ENCODE assay signal across 22 cellular contexts in the genomic region with DNA sequence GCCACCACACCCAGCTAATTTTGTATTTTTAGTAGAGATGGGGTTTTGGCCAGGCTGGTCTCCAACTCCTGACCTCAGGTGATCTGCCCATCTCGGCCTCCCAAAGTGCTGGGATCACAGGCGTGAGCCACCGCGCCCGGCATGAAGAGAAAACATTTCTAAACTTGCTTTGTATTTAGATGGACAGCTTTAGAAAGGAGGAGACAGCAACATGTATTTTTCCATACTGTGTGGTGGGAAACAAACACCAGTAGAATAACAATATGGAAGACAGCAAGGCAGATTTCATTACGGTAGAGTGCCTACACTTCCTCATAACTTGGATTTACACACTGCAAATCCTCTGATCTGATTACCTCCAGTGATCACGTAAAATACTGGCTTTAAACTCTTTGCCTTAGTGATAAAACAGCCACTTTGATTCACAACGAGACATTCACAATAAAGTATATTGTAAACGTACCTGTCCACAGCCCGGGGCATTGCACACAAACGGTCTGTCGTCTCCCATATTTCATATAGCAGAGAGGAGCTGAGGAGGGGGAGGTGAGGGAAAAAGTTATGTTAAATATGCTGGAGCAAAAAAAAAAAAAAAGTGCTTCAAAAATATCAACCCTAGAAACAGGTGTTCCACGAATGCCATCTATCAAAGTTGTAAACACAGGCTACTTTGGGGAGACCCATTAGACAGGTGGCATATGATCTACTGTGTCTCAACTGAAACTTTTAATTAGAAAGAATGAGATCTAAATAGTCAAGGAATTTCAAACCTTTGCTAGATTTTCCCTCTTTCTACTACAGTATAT. TPM values are rescaled to one million over a fixed set of nuclear protein-coding genes. Genes with fewer than 3 reads are reported as not detected.
DNase-seq lines count a peak whose midpoint lies in the region; ATAC-seq, FAIRE-seq and TF ChIP-seq lines count a peak whose summit lies in the region.
"Had no signal": no experiment of that assay in that cellular context is flagged by ENCODE, and none has a peak within 500 bp of the region (broad histone marks: within the 10 kb centered on the region; RNA-seq: fewer than 3 reads in every experiment).

No MANE protein-coding gene starts in this region.

- TF ChIP-seq POLR2A in endothelial cell of umbilical vein (IDR thresholded peaks at IDR 0.05; ENCODE audit: low read depth, low read length) = no peak

- peaks cover 0 to 16% (median 11%) of the 10 kb centered on the region in 11 experiments; a peak in 11 of 22 replicates for H3K9me3 ChIP-seq in BLaER1 treated with 17β-estradiol and CSF1 and Interleukin-3, amounts not matched to agents 10 nM and 100 nM (replicated peaks in 1 of 11)
- no peaks in the 10 kb centered on the region for H3K9me3 ChIP-seq in endothelial cell of umbilical vein (replicated peaks; ENCODE audit: control insufficient read depth, insufficient read depth, low read length)
- H3K9me3 ChIP-seq: gastrocnemius medialis, ovary had no signal

- peaks cover 0 to 52% (median 0%) of the 10 kb centered on the region in 11 experiments; a peak in 5 of 22 replicates for H4K20me1 ChIP-seq in BLaER1 treated with 17β-estradiol and CSF1 and Interleukin-3, amounts not matched to agents 10 nM and 100 nM
- H4K20me1 ChIP-seq in endothelial cell of umbilical vein (replicated peaks; ENCODE audit: control insufficient read depth, extremely low read depth, insufficient read depth, low read length) = no peaks in the 10 kb centered on the region

- H3K9ac ChIP-seq in BLaER1 treated with 17β-estradiol and CSF1 and Interleukin-3, amounts not matched to agents 10 nM and 100 nM = no peak overlapping the region
- no peak overlapping the region for H3K9ac ChIP-seq in endothelial cell of umbilical vein (replicated peaks; ENCODE audit: extremely low read depth, insufficient read depth, low read length)

- CTCF ChIA-PET in endothelial cell of umbilical vein (lab: Charles Lee) = interaction anchor here (0.9 to 1.6 kb wide), 5 partner anchors 16 to 75 kb away, joined by 3 to 9 read pairs (median 4); a partner anchor contains a TSS

- H3K4me3 Mint-ChIP-seq in nephron progenitor cell = peak overlapping the region; percentile 48
- H3K4me3 Mint-ChIP-seq: activated CD4-positive, alpha-beta T cell treated with anti-CD3 and anti-CD28 coated beads, Interleukin-2, amount 10 ng/mL, durations not matched to agents 7 days and 5 days; activated naive CD8-positive, alpha-beta T cell treated with anti-CD3 and anti-CD28 coated beads, Interleukin-2, amount 10 ng/mL, durations not matched to agents 7 days and 5 days; activated T-cell treated with anti-CD3 and anti-CD28 coated beads, Interleukin-2, amount 50 U/mL, for 24 hours had no signal

- peak; percentile 80 for DNase-seq in NCI-H774 (lab: John Stamatoyannopoulos, UW)
- DNase-seq in endothelial cell of umbilical vein (ENCODE audit: low read depth, low spot score) = no peak
- no peak for DNase-seq in nephron progenitor cell
- DNase-seq in AG20443 (ENCODE audit: low spot score) = no peak
- no peak for DNase-seq in activated CD4-positive, CD25-positive, alpha-beta regulatory T cell (lab: John Stamatoyannopoulos, UW)
- no peak for DNase-seq in stimulated activated CD4-positive, alpha-beta T cell treated with anti-CD3 and anti-CD28 coated beads, Interleukin-12 subunit alpha, Interleukin-12 subunit beta, amount 100 ng/mL, for 4 hours
- DNase-seq: activated CD4-positive, alpha-beta T cell treated with anti-CD3 and anti-CD28 coated beads, Interleukin-2, amount 10 ng/mL, durations not matched to agents 7 days and 5 days; activated naive CD8-positive, alpha-beta T cell treated with anti-CD3 and anti-CD28 coated beads, Interleukin-2, amount 10 ng/mL, durations not matched to agents 7 days and 5 days; activated T-cell treated with anti-CD3 and anti-CD28 coated beads, Interleukin-2, amount 50 U/mL, for 24 hours; gastrocnemius medialis; GF-D8; NCI-H1105; NCI-H226; stimulated activated naive CD4-positive, alpha-beta T cell; T1000 had no signal

- H2AFZ ChIP-seq in endothelial cell of umbilical vein (ENCODE audit: low read depth, low read length) = no peak overlapping the region

- peaks cover 2% of the 10 kb centered on the region for H3K9me1 ChIP-seq in endothelial cell of umbilical vein (replicated peaks; ENCODE audit: control insufficient read depth, extremely low read depth, insufficient read depth, low read length)

- peaks cover 39% of the 10 kb centered on the region for H3K36me3 Mint-ChIP-seq in nephron progenitor cell (ENCODE audit: low read depth)

- peaks cover 42% of the 10 kb centered on the region for H3K79me2 ChIP-seq in endothelial cell of umbilical vein (ENCODE audit: control insufficient read depth, insufficient read depth, low read length)

- peak overlapping the region; percentile 93 for H3K27ac Mint-ChIP-seq in nephron progenitor cell
- H3K27ac Mint-ChIP-seq: activated CD4-positive, alpha-beta T cell treated with anti-CD3 and anti-CD28 coated beads, Interleukin-2, amount 10 ng/mL, durations not matched to agents 7 days and 5 days; activated naive CD8-positive, alpha-beta T cell treated with anti-CD3 and anti-CD28 coated beads, Interleukin-2, amount 10 ng/mL, durations not matched to agents 7 days and 5 days; activated T-cell treated with anti-CD3 and anti-CD28 coated beads, Interleukin-2, amount 50 U/mL, for 24 hours had no signal

- H3K27me3 ChIP-seq in BLaER1 treated with 17β-estradiol and CSF1 and Interleukin-3, amounts not matched to agents 10 nM and 100 nM = no peaks in the 10 kb centered on the region
- H3K27me3 ChIP-seq in endothelial cell of umbilical vein (ENCODE audit: control insufficient read depth in 2 of 2, insufficient read depth in 2 of 2, low read length in 2 of 2) = no peaks in the 10 kb centered on the region
- H3K27me3 ChIP-seq: cardiac muscle cell, gastrocnemius medialis, ovary had no signal

- H3K4me1 Mint-ChIP-seq in nephron progenitor cell = peaks cover 56% of the 10 kb centered on the region

- H3K36me3 ChIP-seq in BLaER1 treated with 17β-estradiol and CSF1 and Interleukin-3, amounts not matched to agents 10 nM and 100 nM = peaks cover 10 to 38% (median 33%) of the 10 kb centered on the region in 11 experiments
- peaks cover 2 to 3% of the 10 kb centered on the region in 2 experiments for H3K36me3 ChIP-seq in endothelial cell of umbilical vein (ENCODE audit: control insufficient read depth in 2 of 2, extremely low read depth in 1 of 2, insufficient read depth in 2 of 2, low read length in 2 of 2)
- H3K36me3 ChIP-seq: cardiac muscle cell, ovary had no signal

- POLR2A ChIA-PET in endothelial cell of umbilical vein (lab: Charles Lee) = no interaction called here

- no peak for ATAC-seq in HG03342 (IDR thresholded peaks at IDR 0.05; ENCODE audit: unreplicated experiment)
- ATAC-seq: gastrocnemius medialis, K562 had no signal

- peaks cover 39 to 67% (median 51%) of the 10 kb centered on the region in 10 experiments for H3K4me1 ChIP-seq in BLaER1 treated with 17β-estradiol and CSF1 and Interleukin-3, amounts not matched to agents 10 nM and 100 nM
- peaks cover 42% of the 10 kb centered on the region for H3K4me1 ChIP-seq in endothelial cell of umbilical vein (ENCODE audit: control insufficient read depth, extremely low read depth, insufficient read depth, low read length)

- no peak overlapping the region for H3K4me3 ChIP-seq in BLaER1 treated with 17β-estradiol and CSF1 and Interleukin-3, amounts not matched to agents 10 nM and 100 nM
- no peak overlapping the region for H3K4me3 ChIP-seq in endothelial cell of umbilical vein (replicated peaks in 1 of 3; ENCODE audit: insufficient read depth in 1 of 3, low read depth in 1 of 3, low read length in 3 of 3)
- H3K4me3 ChIP-seq: cardiac muscle cell, gastrocnemius medialis, K562, smooth muscle cell had no signal

- TF ChIP-seq CTCF in endothelial cell of umbilical vein (IDR thresholded peaks at IDR 0.05; ENCODE audit: extremely low read depth in 1 of 2, insufficient read depth in 1 of 2, low read depth in 1 of 2, low read length in 2 of 2) = no peak
- TF ChIP-seq CTCF in nephron progenitor cell (IDR thresholded peaks at IDR 0.05) = no peak

- peak overlapping the region in 2 of 11 experiments; percentile 56 to 66; a peak in 5 of 22 replicates for H3K27ac ChIP-seq in BLaER1 treated with 17β-estradiol and CSF1 and Interleukin-3, amounts not matched to agents 10 nM and 100 nM
- no peak overlapping the region for H3K27ac ChIP-seq in endothelial cell of umbilical vein (ENCODE audit: insufficient read depth, low read depth, low read length)
- H3K27ac ChIP-seq: cardiac muscle cell, gastrocnemius medialis, HL-60 had no signal

- peak overlapping the region; percentile 68 to 95 (median 84) for H3K4me2 ChIP-seq in BLaER1 treated with 17β-estradiol and CSF1 and Interleukin-3, amounts not matched to agents 10 nM and 100 nM
- no peak overlapping the region for H3K4me2 ChIP-seq in endothelial cell of umbilical vein (ENCODE audit: insufficient read depth, low read length)
- H3K4me2 ChIP-seq: smooth muscle cell had no signal

- intact Hi-C loops in endothelial cell of umbilical vein (cut with micrococcal nuclease) = no loop called here

- H3K9me3 Mint-ChIP-seq in nephron progenitor cell = no peaks in the 10 kb centered on the region
- H3K9me3 Mint-ChIP-seq: activated CD4-positive, alpha-beta T cell treated with anti-CD3 and anti-CD28 coated beads, Interleukin-2, amount 10 ng/mL, durations not matched to agents 7 days and 5 days; activated naive CD8-positive, alpha-beta T cell treated with anti-CD3 and anti-CD28 coated beads, Interleukin-2, amount 10 ng/mL, durations not matched to agents 7 days and 5 days; activated T-cell treated with anti-CD3 and anti-CD28 coated beads, Interleukin-2, amount 50 U/mL, for 24 hours had no signal

- H3K27me3 Mint-ChIP-seq in nephron progenitor cell (ENCODE audit: low read depth, poor library complexity) = peaks cover 3% of the 10 kb centered on the region
- H3K27me3 Mint-ChIP-seq: activated CD4-positive, alpha-beta T cell treated with anti-CD3 and anti-CD28 coated beads, Interleukin-2, amount 10 ng/mL, durations not matched to agents 7 days and 5 days; activated naive CD8-positive, alpha-beta T cell treated with anti-CD3 and anti-CD28 coated beads, Interleukin-2, amount 10 ng/mL, durations not matched to agents 7 days and 5 days; activated T-cell treated with anti-CD3 and anti-CD28 coated beads, Interleukin-2, amount 50 U/mL, for 24 hours had no signal

- dilution Hi-C loops in endothelial cell of umbilical vein (cut with MboI; ENCODE audit: extremely low pct_ligation_motif_present, low sequenced_read_pairs) = no loop called here

- TSS peak; percentile 2 for BruUV-seq in endothelial cell of umbilical vein (replicated peaks; lab: Mats Ljungman, UMichigan)

- FAIRE-seq in endothelial cell of umbilical vein (lab: Jason Lieb, UNC) = no peak
- FAIRE-seq: K562 had no signal

RNA-seq across cellular contexts. Expression of a gene that starts 25.5 kb away (rescaled TPM):
- total RNA-seq in endothelial cell of umbilical vein = 56.9 and 68.5 TPM in 2 replicates
- 31.4 and 36.0 TPM in 2 replicates for polyA plus RNA-seq in endothelial cell of umbilical vein
- polyA plus RNA-seq in endothelial cell of umbilical vein (2011; cell fraction: cytosol; rRNA removed) = 28.0 and 28.4 TPM in 2 replicates
- 68.6 and 78.7 TPM in 2 replicates for polyA plus RNA-seq in endothelial cell of umbilical vein (2011; cell fraction: nucleus; rRNA removed)
- 28.7 and 33.8 TPM in 2 replicates for polyA plus RNA-seq in endothelial cell of umbilical vein (2012)
- polyA minus RNA-seq in endothelial cell of umbilical vein = 64.9 and 76.4 TPM in 2 replicates
- 14.8 TPM for polyA minus RNA-seq in endothelial cell of umbilical vein (2011; cell fraction: cytosol; rRNA and poly(A)+ RNA removed)
- polyA minus RNA-seq in endothelial cell of umbilical vein (2011; cell fraction: nucleus; rRNA and poly(A)+ RNA removed) = 55.6 and 80.4 TPM in 2 replicates
